Comparison of ENCODE assay signal across 10 cellular contexts in the genomic region with DNA sequence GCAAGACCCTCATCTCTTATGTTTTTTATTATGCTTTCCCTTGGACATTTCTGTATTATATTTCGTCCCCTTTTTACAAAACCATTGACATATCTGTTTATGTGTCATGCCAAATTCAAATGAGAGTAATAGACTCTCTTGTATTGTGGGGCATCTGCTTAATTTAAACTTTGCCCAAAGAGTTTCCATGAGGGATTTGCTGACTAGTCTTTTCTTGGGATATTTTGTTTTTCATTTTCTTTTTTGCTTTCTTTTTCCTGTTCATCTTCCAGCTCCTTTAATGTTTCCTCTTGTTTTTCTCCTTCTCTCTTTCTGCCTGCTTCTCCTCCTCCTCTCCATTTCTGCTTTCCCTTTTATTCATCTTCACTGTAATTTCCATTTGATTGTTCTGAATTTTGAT. TPM values are rescaled to one million over a fixed set of nuclear protein-coding genes. Genes with fewer than 3 reads are reported as not detected.
"Had no signal": no experiment of that assay in that cellular context is flagged by ENCODE, and none has a peak within 500 bp of the region (broad histone marks: within the 10 kb centered on the region; RNA-seq: fewer than 3 reads in every experiment).

No MANE protein-coding gene starts in this region.

- H3K4me2 ChIP-seq: KMS-11 had no signal

- H3K9ac ChIP-seq: GM23248, KMS-11 had no signal

- H3K4me1 ChIP-seq: HAP-1 had no signal

- H3K36me3 ChIP-seq: HAP-1 had no signal

- DNase-seq: GM23248, GOT3, H7, Karpas-422, KBM-7 had no signal

- ATAC-seq: HCT116 had no signal

- H2AFZ ChIP-seq: GM23248 had no signal

- H3K4me3 ChIP-seq: GM23248, HAP-1 had no signal

- FAIRE-seq: HTR-8/SVneo had no signal

- H3K27ac ChIP-seq: GM23248, KMS-11 had no signal

RNA-seq across cellular contexts. Expression of a gene that starts 16.3 kb away (rescaled TPM):
- total RNA-seq: HT-29 had no signal
